ENCODE assay signal across 8 cellular contexts in genomic region chr2:20675701-20676352, GRCh38. TPM values are rescaled to one million over a fixed set of nuclear protein-coding genes. Genes with fewer than 3 reads are reported as not detected.
DNase-seq lines count a peak whose midpoint lies in the region; ATAC-seq and TF ChIP-seq lines count a peak whose summit lies in the region.

No MANE protein-coding gene starts in this region.

- H3K79me2 ChIP-seq in HCT116 (ENCODE audit: insufficient read depth, low read length) (no peaks in the 10 kb centered on the region), MM.1S (ENCODE audit: low read length) (no peaks in the 10 kb centered on the region)

- intact Hi-C loops in HCT116 (cut with micrococcal nuclease): no loop called here
- intact Hi-C loops in left cardiac atrium (cut with DNase I): no loop called here

- RAD21 ChIA-PET in HCT116 (lab: Charles Lee; ENCODE audit: low non-redundant PET in 1 of 2, low total read pairs in 2 of 2, uncharacterized antibody in 2 of 2, unreplicated experiment in 2 of 2): no interaction called here

- peaks cover 2% of the 10 kb centered on the region for H3K36me3 Mint-ChIP-seq in activated T-cell treated with anti-CD3 and anti-CD28 coated beads, Interleukin-2, amount 50 U/mL, for 4 hours (ENCODE audit: insufficient read depth)
- peaks cover 8% of the 10 kb centered on the region for H3K36me3 Mint-ChIP-seq in activated T-cell treated with anti-CD3 and anti-CD28 coated beads, Interleukin-2, amount 50 U/mL, for 24 hours (ENCODE audit: low read depth)
- H3K36me3 Mint-ChIP-seq in endothelial cell (ENCODE audit: low read depth, unreplicated experiment): no peaks in the 10 kb centered on the region

- no peaks in the 10 kb centered on the region for H3K36me3 ChIP-seq in HCT116 (ENCODE audit: control insufficient read depth in 1 of 2, insufficient read depth in 2 of 2, low read length in 2 of 2)
- no peaks in the 10 kb centered on the region for H3K36me3 ChIP-seq in MM.1S (replicated peaks; ENCODE audit: insufficient read depth, low read length)

- H3K27ac ChIP-seq in HCT116 (ENCODE audit: low read depth, low read length) (no peak overlapping the region), MM.1S (ENCODE audit: low read length) (peak overlapping the region; percentile 93)

- H3F3A ChIP-seq in MM.1S (ENCODE audit: insufficient read depth, low read length): peaks cover 42% of the 10 kb centered on the region

- H3K4me3 Mint-ChIP-seq in activated T-cell treated with anti-CD3 and anti-CD28 coated beads, Interleukin-2, amount 50 U/mL, for 4 hours: no peak overlapping the region
- H3K4me3 Mint-ChIP-seq in activated T-cell treated with anti-CD3 and anti-CD28 coated beads, Interleukin-2, amount 50 U/mL, for 24 hours: no peak overlapping the region
- H3K4me3 Mint-ChIP-seq in endothelial cell (ENCODE audit: unreplicated experiment): no peak overlapping the region

- BruUV-seq in HCT116 (replicated peaks; lab: Mats Ljungman, UMichigan): no TSS peak

- H3K9me3 ChIP-seq in HCT116 (ENCODE audit: control insufficient read depth in 1 of 2, insufficient read depth in 1 of 2, low read depth in 1 of 2, low read length in 2 of 2): no peaks in the 10 kb centered on the region
- no peaks in the 10 kb centered on the region for H3K9me3 ChIP-seq in MM.1S (replicated peaks; ENCODE audit: insufficient read depth, low read length)

- TF ChIP-seq POLR2A in HCT116 (IDR thresholded peaks at IDR 0.05; ENCODE audit: borderline replicate concordance, extremely low read depth, insufficient read depth, insufficient read length): no peak

- H3K27me3 ChIP-seq in HCT116 (ENCODE audit: insufficient read depth, low read length): no peaks in the 10 kb centered on the region
- H3K27me3 ChIP-seq in MM.1S (replicated peaks; ENCODE audit: insufficient read depth, low read length): no peaks in the 10 kb centered on the region

- H3K9me2 ChIP-seq in HCT116 (ENCODE audit: insufficient read depth) (no peaks in the 10 kb centered on the region), MM.1S (replicated peaks; ENCODE audit: insufficient read depth, low read length) (no peaks in the 10 kb centered on the region)

- POLR2A ChIA-PET in HCT116 (lab: Charles Lee) (no interaction called here), GM10248 (lab: Yijun Ruan, JAX) (interaction anchor here (1.0 kb wide), 1 partner anchor 229 kb away, joined by 4 read pairs; the partner anchor contains the start of gene RHOB)

- H3K4me3 ChIP-seq in HCT116 (replicated peaks in 1 of 2; ENCODE audit: low read depth in 1 of 2, low read length in 2 of 2) (no peak overlapping the region), MM.1S (ENCODE audit: low read length) (no peak overlapping the region)

- H2AFZ ChIP-seq in HCT116 (ENCODE audit: low read depth, low read length, poor library complexity, severe bottlenecking) (no peak overlapping the region), MM.1S (ENCODE audit: low read length) (no peak overlapping the region)

- ATAC-seq in activated T-cell treated with anti-CD3 and anti-CD28 coated beads, Interleukin-2, amount 50 U/mL, for 4 hours: peak; percentile 63 to 64
- ATAC-seq in HCT116 (peak; percentile 92), left cardiac atrium (peak; percentile 45 to 73)

- H4K20me1 ChIP-seq in HCT116 (ENCODE audit: insufficient read depth) (no peaks in the 10 kb centered on the region), MM.1S (ENCODE audit: insufficient read depth, low read length) (no peaks in the 10 kb centered on the region)

- H3K9ac ChIP-seq in HCT116 (ENCODE audit: low read length) (no peak overlapping the region), MM.1S (ENCODE audit: low read length) (peak overlapping the region; percentile 56; the same call in 1 of the 2 replicates)

- H3K9me3 Mint-ChIP-seq in activated T-cell treated with anti-CD3 and anti-CD28 coated beads, Interleukin-2, amount 50 U/mL, for 4 hours: no peaks in the 10 kb centered on the region
- no peaks in the 10 kb centered on the region for H3K9me3 Mint-ChIP-seq in activated T-cell treated with anti-CD3 and anti-CD28 coated beads, Interleukin-2, amount 50 U/mL, for 24 hours
- no peaks in the 10 kb centered on the region for H3K9me3 Mint-ChIP-seq in endothelial cell (ENCODE audit: unreplicated experiment)

- TF ChIP-seq RAD21 in HCT116 (IDR thresholded peaks at IDR 0.05; ENCODE audit: low read depth): no peak

- H3K4me1 ChIP-seq in HCT116 (ENCODE audit: control insufficient read depth in 1 of 2, insufficient read depth in 2 of 2, low read length in 2 of 2) (peaks cover 0 to 11% of the 10 kb centered on the region in 2 experiments; a peak in 2 of 4 replicates), MM.1S (ENCODE audit: low read length) (peaks cover 53% of the 10 kb centered on the region)

- no peaks in the 10 kb centered on the region for H3K4me1 Mint-ChIP-seq in activated T-cell treated with anti-CD3 and anti-CD28 coated beads, Interleukin-2, amount 50 U/mL, for 4 hours (ENCODE audit: low read depth)
- peaks cover 6% of the 10 kb centered on the region for H3K4me1 Mint-ChIP-seq in activated T-cell treated with anti-CD3 and anti-CD28 coated beads, Interleukin-2, amount 50 U/mL, for 24 hours (ENCODE audit: low read depth)
- H3K4me1 Mint-ChIP-seq in endothelial cell (ENCODE audit: unreplicated experiment): peaks cover 75% of the 10 kb centered on the region

- CTCF ChIA-PET in HCT116 (lab: Charles Lee): interaction anchor here (1.2 to 3.2 kb wide), 3 partner anchors 14 to 287 kb away, joined by 3 to 30 read pairs (median 4); no protein-coding TSS in a partner anchor
- CTCF ChIA-PET in GM10248 (lab: Yijun Ruan, JAX): interaction anchor here (0.6 to 8.5 kb wide), 14 partner anchors 9 to 287 kb away, joined by 3 to 135 read pairs (median 8); partner anchors contain the start of gene GDF7

- no peak for TF ChIP-seq CTCF in HCT116 (IDR thresholded peaks at IDR 0.05 in 2 of 3, conservative IDR thresholded peaks at IDR 0.05 in 1 of 3; ENCODE audit: borderline replicate concordance in 1 of 3, insufficient read depth in 1 of 3, low read depth in 2 of 3, low read length in 2 of 3)
- TF ChIP-seq CTCF in MM.1S (IDR thresholded peaks at IDR 0.05; ENCODE audit: low read length): peak; percentile 18
- no peak for TF ChIP-seq CTCF in endothelial cell (IDR thresholded peaks at IDR 0.05; ENCODE audit: unreplicated experiment)
- no peak for TF ChIP-seq CTCF in GM10248 (IDR thresholded peaks at IDR 0.05; ENCODE audit: control extremely low read depth, extremely low read depth, low read depth, missing control alignments)

- no peak for DNase-seq in activated T-cell treated with anti-CD3 and anti-CD28 coated beads, Interleukin-2, amount 50 U/mL, for 4 hours
- DNase-seq in activated T-cell treated with anti-CD3 and anti-CD28 coated beads, Interleukin-2, amount 50 U/mL, for 24 hours: no peak
- DNase-seq in HCT116 (ENCODE audit: low read depth, low spot score) (no peak), MM.1S (peak; percentile 86), left cardiac atrium (no peak), endothelial cell (ENCODE audit: low spot score) (no peak), GM10248 (ENCODE audit: extremely low spot score) (no peak), NCI-H128 (lab: John Stamatoyannopoulos, UW; ENCODE audit: unreplicated experiment) (no peak)

- H3K27ac Mint-ChIP-seq in activated T-cell treated with anti-CD3 and anti-CD28 coated beads, Interleukin-2, amount 50 U/mL, for 24 hours: no peak overlapping the region
- no peak overlapping the region for H3K27ac Mint-ChIP-seq in endothelial cell (ENCODE audit: unreplicated experiment)

- no peak overlapping the region for H3K4me2 ChIP-seq in HCT116 (ENCODE audit: low read length)
- peak overlapping the region; percentile 80 for H3K4me2 ChIP-seq in MM.1S (ENCODE audit: low read depth, low read length)

- H3K27me3 Mint-ChIP-seq in activated T-cell treated with anti-CD3 and anti-CD28 coated beads, Interleukin-2, amount 50 U/mL, for 4 hours (ENCODE audit: low read depth): peaks cover 25% of the 10 kb centered on the region
- peaks cover 33% of the 10 kb centered on the region for H3K27me3 Mint-ChIP-seq in activated T-cell treated with anti-CD3 and anti-CD28 coated beads, Interleukin-2, amount 50 U/mL, for 24 hours
- H3K27me3 Mint-ChIP-seq in endothelial cell (ENCODE audit: unreplicated experiment): peaks cover 5% of the 10 kb centered on the region

TF ChIP-seq in HCT116, 20 proteins besides CTCF, POLR2A, EP300 and RAD21 (continues in another document):
- TF ChIP-seq SRF (IDR thresholded peaks at IDR 0.05; ENCODE audit: low read depth) (no peak), FOSL1 (IDR thresholded peaks at IDR 0.05; ENCODE audit: low read depth) (no peak), EZH2phosphoT487 (IDR thresholded peaks at IDR 0.05; ENCODE audit: borderline replicate concordance) (no peak), ATF3 (IDR thresholded peaks at IDR 0.05) (no peak), JUND (IDR thresholded peaks at IDR 0.05) (no peak), ELF1 (IDR thresholded peaks at IDR 0.05; ENCODE audit: borderline replicate concordance, low read depth) (no peak), CEBPB (IDR thresholded peaks at IDR 0.05; ENCODE audit: low read depth) (no peak), CBX3 (IDR thresholded peaks at IDR 0.05; ENCODE audit: low read depth) (no peak), SIN3A (IDR thresholded peaks at IDR 0.05; ENCODE audit: low read depth) (no peak), MAX (IDR thresholded peaks at IDR 0.05) (no peak), TCF7L2 (IDR thresholded peaks at IDR 0.05; ENCODE audit: borderline replicate concordance, extremely low read depth, insufficient read depth, insufficient read length) (no peak), EGR1 (IDR thresholded peaks at IDR 0.05; ENCODE audit: low read depth) (no peak)

RNA-seq across cellular contexts. Expression of gene GDF7, which starts 8.9 kb away (rescaled TPM):
- under 1 TPM in 2 of 3 donors, not detected in 1; 0.03 to 0.05 TPM for total RNA-seq in activated T-cell treated with anti-CD3 and anti-CD28 coated beads, Interleukin-2, amount 50 U/mL, for 4 hours
- total RNA-seq in HCT116 (2021; ENCODE audit: unreplicated experiment) (0.02 TPM), left cardiac atrium (1 to 10 TPM in 1 of 2 donors, under 1 TPM in 1; 0.32 to 4.8 TPM), endothelial cell (ENCODE audit: unreplicated experiment) (11.2 TPM)
- 0.01 and 0.02 TPM in 2 replicates for polyA plus RNA-seq in HCT116 (2012)

RNA-seq across cellular contexts. Expression of gene HS1BP3, which starts 24.9 kb away (rescaled TPM):
- 1 to 10 TPM; 6.0 to 6.7 (median 6.3) TPM for total RNA-seq in activated T-cell treated with anti-CD3 and anti-CD28 coated beads, Interleukin-2, amount 50 U/mL, for 4 hours
- total RNA-seq in HCT116 (2021; ENCODE audit: unreplicated experiment) (17.1 TPM), left cardiac atrium (10 to 100 TPM; 19.8 to 21.4 TPM), endothelial cell (ENCODE audit: unreplicated experiment) (33.6 TPM)
- polyA plus RNA-seq in HCT116 (2012): 13.2 and 15.7 TPM in 2 replicates
